Comparison of ENCODE assay signal across 8 cellular contexts in genomic region chr1:85307987-85308836, GRCh38. TPM values are rescaled to one million over a fixed set of nuclear protein-coding genes. Genes with fewer than 3 reads are reported as not detected.
A peak's percentile ranks its signal among the peaks of the same experiment; 100 is the strongest.
DNase-seq lines count a peak whose midpoint lies in the region; ATAC-seq and TF ChIP-seq lines count a peak whose summit lies in the region.

No MANE protein-coding gene starts in this region.

- H3K4me3 ChIP-seq in GM23338 (peak overlapping the region; percentile 33), suprapubic skin (no peak overlapping the region)

- H2AFZ ChIP-seq in GM23338, result peak overlapping the region; percentile 53; the same call in 1 of the 2 replicates

- ATAC-seq in GM23338 (peak; percentile 99), foreskin keratinocyte (peak; percentile 96)

- H3K9me2 ChIP-seq in GM23338 (ENCODE audit: insufficient read depth), result peaks cover 9% of the 10 kb centered on the region

- 23% methylated on average over 22 of the region's 27 CpGs for WGBS in suprapubic skin

- peak; percentile 94 for DNase-seq in ELR (ENCODE audit: low read depth)
- peak; percentile 98 for DNase-seq in GM23338 (ENCODE audit: low spot score)
- peak; percentile 57 for DNase-seq in KG1 (lab: John Stamatoyannopoulos, UW)
- peak; percentile 78 for DNase-seq in RWPE1 (ENCODE audit: low spot score)
- peak; percentile 85 for DNase-seq in activated effector memory CD4-positive, alpha-beta T cell treated with anti-CD3 and anti-CD28 coated beads, Interleukin-2, amount 50 U/mL, for 16 hours
- DNase-seq in foreskin keratinocyte, result peak in 1 of 2 donors; percentile 66
- peak in 52 of 56 donors; percentile 9 to 88 (median 53) for DNase-seq in nucleus accumbens (lab: John Stamatoyannopoulos, UW)
- DNase-seq in suprapubic skin (ENCODE audit: low spot score in 2 of 2), result peak; percentile 92

- H3K9me3 ChIP-seq in suprapubic skin, result no peaks in the 10 kb centered on the region

- H3K4me3 Mint-ChIP-seq in GM23338, result peak overlapping the region; percentile 30; the same call in 1 of the 3 replicates

- no peaks in the 10 kb centered on the region for H3K36me3 Mint-ChIP-seq in GM23338 (ENCODE audit: low read depth)

- H3K27me3 Mint-ChIP-seq in GM23338 (ENCODE audit: insufficient read depth, low read depth, poor library complexity), result no peaks in the 10 kb centered on the region

- H3K27me3 ChIP-seq in GM23338 (ENCODE audit: insufficient read depth) (no peaks in the 10 kb centered on the region), foreskin keratinocyte (no peaks in the 10 kb centered on the region), suprapubic skin (no peaks in the 10 kb centered on the region)

- H3K4me1 ChIP-seq in GM23338 (ENCODE audit: insufficient read depth), result peaks cover 13% of the 10 kb centered on the region
- H3K4me1 ChIP-seq in foreskin keratinocyte, result peaks cover 19% of the 10 kb centered on the region
- peaks cover 10% of the 10 kb centered on the region for H3K4me1 ChIP-seq in suprapubic skin

- no peaks in the 10 kb centered on the region for H3K79me2 ChIP-seq in GM23338 (replicated peaks; ENCODE audit: insufficient read depth)

- peak; percentile 99 for TF ChIP-seq CTCF in GM23338 (conservative IDR thresholded peaks at IDR 0.05; ENCODE audit: low read depth in 2 of 2)
- peak; percentile 95 for TF ChIP-seq CTCF in RWPE1 (conservative IDR thresholded peaks at IDR 0.05; ENCODE audit: low read depth)
- peak; percentile 100 for TF ChIP-seq CTCF in foreskin keratinocyte (conservative IDR thresholded peaks at IDR 0.05)
- TF ChIP-seq CTCF in suprapubic skin (IDR thresholded peaks at IDR 0.05), result peak; percentile 91 to 96

- no peaks in the 10 kb centered on the region for H4K20me1 ChIP-seq in GM23338 (replicated peaks; ENCODE audit: insufficient read depth)

- H3K4me1 Mint-ChIP-seq in GM23338, result peaks cover 14% of the 10 kb centered on the region; the same call in 2 of the 3 replicates

- no peak overlapping the region for H3K27ac ChIP-seq in GM23338 (ENCODE audit: low read depth)
- H3K27ac ChIP-seq in RWPE1, result no peak overlapping the region
- peak overlapping the region; percentile 17 for H3K27ac ChIP-seq in foreskin keratinocyte
- no peak overlapping the region for H3K27ac ChIP-seq in suprapubic skin

- no peak overlapping the region for H3K27ac Mint-ChIP-seq in GM23338

- no peaks in the 10 kb centered on the region for H3F3A ChIP-seq in GM23338 (replicated peaks; ENCODE audit: low read depth)

- TF ChIP-seq POLR2A in suprapubic skin (IDR thresholded peaks at IDR 0.05), result no peak

- no peaks in the 10 kb centered on the region; the same call in 1 of the 2 replicates for H3K36me3 ChIP-seq in GM23338 (ENCODE audit: insufficient read depth)
- H3K36me3 ChIP-seq in suprapubic skin, result no peaks in the 10 kb centered on the region

- no peaks in the 10 kb centered on the region for H3K9me3 Mint-ChIP-seq in GM23338

- CTCF ChIA-PET in RWPE1 (lab: Yijun Ruan, JAX), result interaction anchor here (0.5 to 2.3 kb wide), 27 partner anchors 9 to 710 kb away, joined by 3 to 18 read pairs (median 3); partner anchors contain the start of gene CCN1

- H3K4me2 ChIP-seq in GM23338, result peak overlapping the region; percentile 48

- POLR2A ChIA-PET in RWPE1 (lab: Yijun Ruan, JAX; ENCODE audit: low non-redundant PET), result no interaction called here

- no peak for TF ChIP-seq EP300 in suprapubic skin (IDR thresholded peaks at IDR 0.05)

TF ChIP-seq in GM23338, 12 proteins besides CTCF, POLR2A, EP300 and RAD21:
- TF ChIP-seq POLR2AphosphoS5 (IDR thresholded peaks at IDR 0.05; ENCODE audit: low read depth) (no peak), JUNB (IDR thresholded peaks at IDR 0.05; ENCODE audit: unreplicated experiment) (no peak), REST (IDR thresholded peaks at IDR 0.05; ENCODE audit: unreplicated experiment) (no peak)

RNA-seq across cellular contexts. Expression of gene BCL10, which starts 31.8 kb away (rescaled TPM):
- total RNA-seq in GM23338 (2014; rRNA removed; shearing (Covaris generic)), result 23.1 and 27.8 TPM in 2 replicates
- 28.8 and 33.7 TPM in 2 replicates for polyA plus RNA-seq in GM23338 (2016; fragmentation: Nextera tagmentation; extraction: Ambion mirVana)
- 49.4 and 52.0 TPM in 2 replicates for total RNA-seq in foreskin keratinocyte
- polyA plus RNA-seq in foreskin keratinocyte, result 21.1 and 21.4 TPM in 2 replicates
- total RNA-seq in suprapubic skin, result 10 to 100 TPM; 19.9 to 34.1 (median 30.7) TPM

RNA-seq across cellular contexts. Expression of gene C1orf52, which starts 48.8 kb away (rescaled TPM):
- total RNA-seq in GM23338 (2014; rRNA removed; shearing (Covaris generic)), result 35.6 and 39.7 TPM in 2 replicates
- polyA plus RNA-seq in GM23338 (2016; fragmentation: Nextera tagmentation; extraction: Ambion mirVana) (102 and 107 TPM in 2 replicates), foreskin keratinocyte (18.7 and 21.8 TPM in 2 replicates)
- total RNA-seq in foreskin keratinocyte (21.4 TPM in 2 replicates), suprapubic skin (10 to 100 TPM; 13.9 to 33.3 (median 18.3) TPM)
